In genomic region chr20:3164043-3164762, GRCh38 we compare ENCODE assay signal across 13 cellular contexts.
"Had no signal": no experiment of that assay in that cellular context is flagged by ENCODE, and none has a peak within 500 bp of the region (broad histone marks: within the 10 kb centered on the region; RNA-seq: fewer than 3 reads in every experiment).

No MANE protein-coding gene starts in this region.

- H3K27me3 Mint-ChIP-seq: progenitor cell of endocrine pancreas had no signal

- H3K27ac ChIP-seq: adrenal gland, lower lobe of right lung, tibial nerve had no signal

- H3K9me3 Mint-ChIP-seq: central memory CD8-positive, alpha-beta T cell; naive thymus-derived CD4-positive, alpha-beta T cell; stimulated activated effector memory CD8-positive, alpha-beta T cell treated with anti-CD3 and anti-CD28 coated beads, Interleukin-12 subunit alpha, Interleukin-12 subunit beta, amount 100 ng/mL, for 72 hours; WTC11 had no signal

- H3K27ac Mint-ChIP-seq: progenitor cell of endocrine pancreas, WTC11 had no signal

- DNase-seq: activated CD4-positive, alpha-beta T cell treated with anti-CD3 and anti-CD28 coated beads for 48 hours; activated naive CD4-positive, alpha-beta T cell treated with anti-CD3 and anti-CD28 coated beads, Interleukin-2, amount 50 U/mL, for 16 hours; cortex of kidney; effector memory CD4-positive, alpha-beta T cell; hippocampal formation; lower lobe of right lung; naive thymus-derived CD4-positive, alpha-beta T cell had no signal

- H3K4me3 Mint-ChIP-seq: central memory CD8-positive, alpha-beta T cell; stimulated activated effector memory CD8-positive, alpha-beta T cell treated with anti-CD3 and anti-CD28 coated beads, Interleukin-12 subunit alpha, Interleukin-12 subunit beta, amount 100 ng/mL, for 72 hours; WTC11 had no signal
